In genomic region chr6:132009175-132009574, GRCh38 we compare ENCODE assay signal across 19 cellular contexts. TPM values are rescaled to one million over a fixed set of nuclear protein-coding genes. Genes with fewer than 3 reads are reported as not detected.
DNase-seq lines count a peak whose midpoint lies in the region; ATAC-seq, FAIRE-seq and TF ChIP-seq lines count a peak whose summit lies in the region.
"Had no signal": no experiment of that assay in that cellular context is flagged by ENCODE, and none has a peak within 500 bp of the region (broad histone marks: within the 10 kb centered on the region; RNA-seq: fewer than 3 reads in every experiment).

No MANE protein-coding gene starts in this region.

- no peak for ATAC-seq in thoracic aorta (ENCODE audit: insufficient number of reproducible peaks, low FRiP score, low read depth)
- ATAC-seq in HG02763 (IDR thresholded peaks at IDR 0.05; ENCODE audit: unreplicated experiment), result no peak
- ATAC-seq: CD8-positive, alpha-beta T cell had no signal

- peak; percentile 31 for FAIRE-seq in HTR-8/SVneo (lab: Jason Lieb, UNC)
- FAIRE-seq: G401.6, GM12892, H54 had no signal

- H4K20me1 ChIP-seq in Loucy (ENCODE audit: insufficient read depth, low read length, poor library complexity, severe bottlenecking), result no peaks in the 10 kb centered on the region

- H3K9ac ChIP-seq in Loucy (ENCODE audit: low read depth, low read length, poor library complexity, severe bottlenecking), result no peak overlapping the region

- peak overlapping the region; percentile 36 for H3K4me2 ChIP-seq in Loucy (ENCODE audit: low read depth, low read length, poor library complexity, severe bottlenecking)

- H3K36me3 ChIP-seq in Loucy (ENCODE audit: insufficient read depth, low read length), result no peaks in the 10 kb centered on the region
- H3K36me3 ChIP-seq in thoracic aorta, result no peaks in the 10 kb centered on the region
- H3K36me3 ChIP-seq: HAP-1 had no signal

- TF ChIP-seq CTCF in Loucy (conservative IDR thresholded peaks at IDR 0.05; ENCODE audit: low read length), result no peak
- TF ChIP-seq CTCF in thoracic aorta (IDR thresholded peaks at IDR 0.05), result no peak

- peak overlapping the region; percentile 82 to 86 for H3K27ac ChIP-seq in thoracic aorta
- H3K27ac ChIP-seq: C4-2B had no signal

- H3K9me3 ChIP-seq in Loucy (ENCODE audit: insufficient read depth, low read depth, low read length), result no peaks in the 10 kb centered on the region; the same call in 1 of the 2 replicates
- H3K9me3 ChIP-seq in thoracic aorta, result no peaks in the 10 kb centered on the region
- H3K9me3 ChIP-seq: HAP-1 had no signal

- H3K4me3 ChIP-seq in Loucy (ENCODE audit: low read length, poor library complexity, severe bottlenecking), result no peak overlapping the region
- no peak overlapping the region for H3K4me3 ChIP-seq in thoracic aorta
- H3K4me3 ChIP-seq: HAP-1 had no signal

- DNase-seq in HTR-8/SVneo (ENCODE audit: insufficient read length, low spot score), result no peak
- peak; percentile 26 for DNase-seq in iris pigment epithelial cell (ENCODE audit: low read depth)
- no peak for DNase-seq in thoracic aorta (ENCODE audit: low spot score)
- no peak for DNase-seq in stimulated activated CD4-positive, alpha-beta T cell treated with anti-CD3 and anti-CD28 coated beads, Interleukin-2, amount 100 ng/mL, for 48 hours
- no peak for DNase-seq in stimulated activated CD4-positive, alpha-beta T cell treated with anti-CD3 and anti-CD28 coated beads, Interleukin-1b, Interleukin-23, amount 100 ng/mL, for 48 hours
- DNase-seq: Caco-2; CD4-positive, CD25-positive, alpha-beta regulatory T cell; CD8-positive, alpha-beta T cell; DMS153; DND-41; GOT3; HFFc6 had no signal

- H3F3A ChIP-seq in Loucy (ENCODE audit: low read depth), result no peaks in the 10 kb centered on the region

- no peaks in the 10 kb centered on the region for H3K9me2 ChIP-seq in Loucy (replicated peaks; ENCODE audit: low read depth, low read length)

- H3K4me1 ChIP-seq in Loucy (ENCODE audit: insufficient read depth, low read length, poor library complexity, severe bottlenecking) (peaks cover 17% of the 10 kb centered on the region), thoracic aorta (ENCODE audit: control insufficient read depth in 1 of 2, low read depth in 2 of 2) (peaks cover 17 to 43% of the 10 kb centered on the region in 2 donors)
- H3K4me1 ChIP-seq: Caco-2, HAP-1 had no signal

- H3K79me2 ChIP-seq in Loucy (ENCODE audit: insufficient read depth, low read length), result no peaks in the 10 kb centered on the region

- H3K27me3 ChIP-seq in Loucy (ENCODE audit: insufficient read depth, low read length, poor library complexity, severe bottlenecking) (no peaks in the 10 kb centered on the region), thoracic aorta (replicated peaks; ENCODE audit: insufficient read depth) (no peaks in the 10 kb centered on the region)

- no peak overlapping the region; the same call in 1 of the 2 replicates for H2AFZ ChIP-seq in Loucy (ENCODE audit: low read length)

RNA-seq across cellular contexts. Expression of gene CCN2, which starts 58.0 kb away (rescaled TPM):
- total RNA-seq in thoracic aorta, result 1,000 to 10,000 TPM in 1 of 2 donors, 100 to 1,000 TPM in 1; 821 to 1,207 TPM
- total RNA-seq: CD4-positive, CD25-positive, alpha-beta regulatory T cell had no signal
